Comparison of ENCODE assay signal across 12 cellular contexts in genomic region chr5:65059681-65060598, GRCh38.
DNase-seq lines count a peak whose midpoint lies in the region; ATAC-seq, FAIRE-seq and TF ChIP-seq lines count a peak whose summit lies in the region.
"Had no signal": no experiment of that assay in that cellular context is flagged by ENCODE, and none has a peak within 500 bp of the region (broad histone marks: within the 10 kb centered on the region; RNA-seq: fewer than 3 reads in every experiment).

No MANE protein-coding gene starts in this region.

- ATAC-seq in GM18499 (IDR thresholded peaks at IDR 0.05; ENCODE audit: insufficient read depth, unreplicated experiment) (peak; percentile 30), HG02610 (IDR thresholded peaks at IDR 0.05; ENCODE audit: unreplicated experiment) (peak; percentile 34)
- ATAC-seq: left colon had no signal

- peak overlapping the region; percentile 93 for H4K91ac ChIP-seq in trophoblast cell (ENCODE audit: low read depth, low read length)

- FAIRE-seq in bronchial epithelial cell (lab: Jason Lieb, UNC), result no peak

- peak overlapping the region; percentile 89 for H3K27ac ChIP-seq in trophoblast cell (ENCODE audit: low read depth, low read length)
- H3K27ac ChIP-seq: neutrophil had no signal

- no peak overlapping the region for H3K23ac ChIP-seq in trophoblast cell (ENCODE audit: low read length)

- H3K79me1 ChIP-seq in trophoblast cell (ENCODE audit: low read length), result peaks cover 31% of the 10 kb centered on the region

- peak overlapping the region; percentile 77 for H3K18ac ChIP-seq in trophoblast cell (ENCODE audit: low read length)

- H2BK12ac ChIP-seq in trophoblast cell (ENCODE audit: low read length), result peak overlapping the region; percentile 95

- no peak overlapping the region for H3K4me2 ChIP-seq in trophoblast cell (ENCODE audit: low read length)

- peak overlapping the region; percentile 98 for H2AK5ac ChIP-seq in trophoblast cell (ENCODE audit: low read length)

- no CpG with 5 or more reads among the region's 6 CpGs for WGBS in trophoblast cell (ENCODE audit: extremely low coverage, insufficient coverage, insufficient read length)

- peaks cover 8 to 13% of the 10 kb centered on the region in 2 experiments for H3K4me1 ChIP-seq in trophoblast cell (ENCODE audit: control insufficient read depth in 1 of 2, insufficient read depth in 2 of 2, low read length in 2 of 2)

- H3K14ac ChIP-seq in trophoblast cell (ENCODE audit: low read length), result peak overlapping the region; percentile 80

- H2AFZ ChIP-seq in trophoblast cell (ENCODE audit: insufficient read depth, low read length, poor library complexity), result no peak overlapping the region

- peak overlapping the region; percentile 91 for H2BK5ac ChIP-seq in trophoblast cell (ENCODE audit: low read depth, low read length, poor library complexity)

- H3K27me3 ChIP-seq in bronchial epithelial cell (ENCODE audit: control insufficient read depth, insufficient read depth, low read length), result no peaks in the 10 kb centered on the region
- no peaks in the 10 kb centered on the region for H3K27me3 ChIP-seq in trophoblast cell (ENCODE audit: insufficient read depth, low read length)
- H3K27me3 ChIP-seq: neutrophil had no signal

- no peak overlapping the region for H3K9ac ChIP-seq in trophoblast cell (ENCODE audit: low read length)

- no peaks in the 10 kb centered on the region for H3K36me3 ChIP-seq in bronchial epithelial cell (ENCODE audit: control insufficient read depth, insufficient read depth, low read length)
- peaks cover 0 to 3% of the 10 kb centered on the region in 2 experiments for H3K36me3 ChIP-seq in trophoblast cell (ENCODE audit: control insufficient read depth in 1 of 2, insufficient read depth in 2 of 2, low read length in 2 of 2)
- H3K36me3 ChIP-seq: neutrophil had no signal

- TF ChIP-seq CTCF in bronchial epithelial cell (IDR thresholded peaks at IDR 0.05; ENCODE audit: insufficient read depth, low read length, severe bottlenecking), result no peak

- H3K79me2 ChIP-seq in trophoblast cell (ENCODE audit: control insufficient read depth, insufficient read depth, low read length, poor library complexity), result peaks cover 3% of the 10 kb centered on the region

- no peak overlapping the region for H3K4me3 ChIP-seq in bronchial epithelial cell (ENCODE audit: low read depth, low read length)
- no peak overlapping the region for H3K4me3 ChIP-seq in trophoblast cell (ENCODE audit: low read depth, low read length)

- peak overlapping the region; percentile 67 for H3K4ac ChIP-seq in trophoblast cell (ENCODE audit: low read depth, low read length)

- H2BK120ac ChIP-seq in trophoblast cell (ENCODE audit: insufficient read depth, low read length, poor library complexity), result peak overlapping the region; percentile 80

- H3K9me3 ChIP-seq in trophoblast cell (ENCODE audit: insufficient read depth, low read depth, low read length), result no peaks in the 10 kb centered on the region
- H3K9me3 ChIP-seq: neutrophil had no signal

- no peak overlapping the region for H4K12ac ChIP-seq in trophoblast cell (ENCODE audit: low read depth, low read length)

- peak overlapping the region; percentile 74 for H4K8ac ChIP-seq in trophoblast cell (ENCODE audit: low read depth, low read length)

- DNase-seq in bronchial epithelial cell (ENCODE audit: low read depth), result peak; percentile 87
- DNase-seq in trophoblast cell, result no peak
- no peak for DNase-seq in C1 segment of cervical spinal cord (lab: John Stamatoyannopoulos, UW)
- DNase-seq in cerebellar cortex (ENCODE audit: low spot score), result no peak
- no peak for DNase-seq in NCI-H187 (lab: John Stamatoyannopoulos, UW)
- DNase-seq: left colon; NCI-H1930; stimulated activated CD4-positive, alpha-beta T cell treated with anti-CD3 and anti-CD28 coated beads, Interleukin-2, amount 100 ng/mL, for 24 hours; substantia nigra had no signal
